ENCODE assay signal across 8 cellular contexts in the genomic region with DNA sequence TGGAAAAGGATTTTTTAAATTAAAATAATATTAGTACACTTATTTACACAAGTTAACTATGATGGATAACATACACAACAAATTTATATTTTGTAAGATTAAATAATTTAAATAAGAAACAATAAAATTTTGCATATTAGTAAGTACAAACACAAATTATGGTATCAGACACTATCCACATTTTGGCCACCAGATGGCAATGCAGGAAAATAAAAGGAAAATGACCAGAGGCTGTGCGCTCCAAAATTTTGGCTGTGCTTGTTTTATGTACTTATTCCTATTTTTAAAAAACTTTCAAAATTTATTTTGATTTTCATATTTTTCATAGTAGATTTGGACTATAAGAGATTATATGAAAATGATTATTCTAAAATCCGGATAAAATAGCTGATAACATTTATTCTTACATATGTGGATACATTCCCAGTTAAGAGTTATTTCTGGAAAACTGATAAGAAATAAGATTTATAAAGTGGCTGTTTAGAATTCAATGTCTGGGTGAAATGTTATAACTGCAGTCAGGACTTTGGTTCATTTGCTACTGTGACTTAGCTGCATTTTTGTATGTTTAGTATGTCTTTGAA.
DNase-seq lines count a peak whose midpoint lies in the region; ATAC-seq and TF ChIP-seq lines count a peak whose summit lies in the region.

No MANE protein-coding gene starts in this region.

- H3K79me2 ChIP-seq in Loucy (ENCODE audit: insufficient read depth, low read length): no peaks in the 10 kb centered on the region
- no peaks in the 10 kb centered on the region for H3K79me2 ChIP-seq in osteoblast (ENCODE audit: insufficient read depth, low read length)

- H3K36me3 ChIP-seq in Loucy (ENCODE audit: insufficient read depth, low read length): no peaks in the 10 kb centered on the region
- no peaks in the 10 kb centered on the region for H3K36me3 ChIP-seq in osteoblast (ENCODE audit: insufficient read depth, low read length)

- H3K4me3 ChIP-seq in Loucy (ENCODE audit: low read length, poor library complexity, severe bottlenecking) (no peak overlapping the region), epithelial cell of proximal tubule (ENCODE audit: low read depth, low read length) (no peak overlapping the region), osteoblast (ENCODE audit: insufficient read depth, low read length) (no peak overlapping the region)

- H2AFZ ChIP-seq in Loucy (ENCODE audit: low read length): no peak overlapping the region
- no peak overlapping the region for H2AFZ ChIP-seq in osteoblast (ENCODE audit: low read length)

- H3K27ac ChIP-seq in osteoblast (ENCODE audit: low read depth, low read length): no peak overlapping the region

- H3K27me3 ChIP-seq in Loucy (ENCODE audit: insufficient read depth, low read length, poor library complexity, severe bottlenecking) (no peaks in the 10 kb centered on the region), osteoblast (ENCODE audit: insufficient read depth, low read length) (no peaks in the 10 kb centered on the region)

- no peak overlapping the region for H3K9ac ChIP-seq in Loucy (ENCODE audit: low read depth, low read length, poor library complexity, severe bottlenecking)

- no peak overlapping the region for H3K4me2 ChIP-seq in Loucy (ENCODE audit: low read depth, low read length, poor library complexity, severe bottlenecking)
- no peak overlapping the region for H3K4me2 ChIP-seq in osteoblast (ENCODE audit: insufficient read depth, low read length)

- DNase-seq in DMS114 treated with DMSO at 0.1 percent for 48 hours (lab: John Stamatoyannopoulos, UW; ENCODE audit: unreplicated experiment) (peak; percentile 51), RKO (ENCODE audit: low spot score) (peak; percentile 62), epithelial cell of proximal tubule (ENCODE audit: low read depth) (no peak), osteoblast (ENCODE audit: insufficient read length, low spot score, missing footprints) (no peak)
- DNase-seq in NK-92 treated with Interleukin-12 subunit alpha and Interleukin-12 subunit beta, amount 100 ng/mL, for 24 hours (lab: John Stamatoyannopoulos, UW): no peak

- TF ChIP-seq CTCF in Loucy (conservative IDR thresholded peaks at IDR 0.05; ENCODE audit: low read length) (peak; percentile 61), epithelial cell of proximal tubule (conservative IDR thresholded peaks at IDR 0.05; ENCODE audit: low read depth, low read length) (peak; percentile 72), osteoblast (IDR thresholded peaks at IDR 0.05; ENCODE audit: extremely low read depth, low read depth, low read length) (peak; percentile 69)

- no peaks in the 10 kb centered on the region for H3F3A ChIP-seq in Loucy (ENCODE audit: low read depth)

- H3K9me2 ChIP-seq in Loucy (replicated peaks; ENCODE audit: low read depth, low read length): no peaks in the 10 kb centered on the region

- H4K20me1 ChIP-seq in Loucy (ENCODE audit: insufficient read depth, low read length, poor library complexity, severe bottlenecking) (no peaks in the 10 kb centered on the region), osteoblast (ENCODE audit: insufficient read depth, low read length) (no peaks in the 10 kb centered on the region)

- no peaks in the 10 kb centered on the region for H3K9me3 ChIP-seq in Loucy (ENCODE audit: insufficient read depth, low read depth, low read length)
- H3K9me3 ChIP-seq in osteoblast (ENCODE audit: low read depth, low read length): no peaks in the 10 kb centered on the region

- H3K4me1 ChIP-seq in Loucy (ENCODE audit: insufficient read depth, low read length, poor library complexity, severe bottlenecking) (no peaks in the 10 kb centered on the region), osteoblast (ENCODE audit: insufficient read depth, low read length) (peaks cover 7% of the 10 kb centered on the region)

- ATAC-seq in GM21367 (IDR thresholded peaks at IDR 0.05; ENCODE audit: unreplicated experiment): peak; percentile 53
- ATAC-seq in HG03025 (IDR thresholded peaks at IDR 0.05; ENCODE audit: low FRiP score, unreplicated experiment): no peak

Comparison
In these comparisons a context has a peak if more than half of its experiments do, and no peak if none do; other contexts are left out.
1. DNase-seq: peak in DMS114 treated with DMSO at 0.1 percent for 48 hours (single experiment) and RKO (single experiment); none in epithelial cell of proximal tubule (single experiment), osteoblast (single experiment) and NK-92 treated with Interleukin-12 subunit alpha and Interleukin-12 subunit beta, amount 100 ng/mL, for 24 hours (single experiment).
2. Peak in every context shown above with its lines, with median percentiles within 50 percentile points of each other: CTCF ChIP-seq.